In genomic region chr22:18113680-18114394, GRCh38 we compare ENCODE assay signal across 21 cellular contexts. TPM values are rescaled to one million over a fixed set of nuclear protein-coding genes. Genes with fewer than 3 reads are reported as not detected.
DNase-seq lines count a peak whose midpoint lies in the region; ATAC-seq lines count a peak whose summit lies in the region.
"Had no signal": no experiment of that assay in that cellular context is flagged by ENCODE, and none has a peak within 500 bp of the region (broad histone marks: within the 10 kb centered on the region; RNA-seq: fewer than 3 reads in every experiment).

No MANE protein-coding gene starts in this region.

- H3K4me3 Mint-ChIP-seq in stimulated activated naive B cell treated with anti-CD40 and anti-IgM and Interleukin-4, amounts not matched to agents 10 μg/mL and 1 μg/mL and 100 μg/mL, for 72 hours = peak overlapping the region; percentile 53 to 57
- H3K4me3 Mint-ChIP-seq: stimulated activated effector memory CD8-positive, alpha-beta T cell treated with anti-CD3 and anti-CD28 coated beads, Interleukin-12 subunit alpha, Interleukin-12 subunit beta, amount 100 ng/mL, for 72 hours had no signal

- no peak for DNase-seq in right cardiac atrium
- DNase-seq in Right ventricle myocardium inferior (ENCODE audit: missing footprints) = no peak
- DNase-seq in MV-4-11 (lab: John Stamatoyannopoulos, UW) = peak; percentile 92
- peak; percentile 50 for DNase-seq in cerebellar cortex (ENCODE audit: low spot score)
- no peak for DNase-seq in stimulated activated naive B cell treated with anti-CD40 and anti-IgM and Interleukin-4, amounts not matched to agents 10 μg/mL and 1 μg/mL and 100 μg/mL, for 72 hours
- no peak for DNase-seq in GOT3 (lab: John Stamatoyannopoulos, UW)
- DNase-seq in dedifferentiated amniotic fluid mesenchymal stem cell (ENCODE audit: extremely low spot score) = no peak
- DNase-seq: activated T-cell treated with anti-CD3 and anti-CD28 coated beads for 4 hours, DMS153, foreskin melanocyte, IMR-90, mammary epithelial cell, NCI-H345, PC-3, SW 1271, upper lobe of right lung had no signal

- no peak overlapping the region for H3K4me3 ChIP-seq in right cardiac atrium (ENCODE audit: low read length)
- H3K4me3 ChIP-seq: cardiac muscle cell, upper lobe of right lung had no signal

- intact Hi-C loops in right cardiac atrium (cut with DNase I) (no loop called here), Right ventricle myocardium inferior (cut with DNase I) (no loop called here)

- H3K9me3 ChIP-seq in right cardiac atrium (ENCODE audit: control insufficient read depth, low read length) = no peaks in the 10 kb centered on the region
- H3K9me3 ChIP-seq: upper lobe of right lung had no signal

- H3K27me3 ChIP-seq in right cardiac atrium (ENCODE audit: control insufficient read depth, insufficient read depth) = no peaks in the 10 kb centered on the region

- H3K27ac Mint-ChIP-seq in stimulated activated naive B cell treated with anti-CD40 and anti-IgM and Interleukin-4, amounts not matched to agents 10 μg/mL and 1 μg/mL and 100 μg/mL, for 72 hours = peak overlapping the region; percentile 32
- H3K27ac Mint-ChIP-seq: activated naive CD4-positive, alpha-beta T cell treated with anti-CD3 and anti-CD28 coated beads, Interleukin-2, amount 50 U/mL, for 72 hours; stimulated activated effector memory CD8-positive, alpha-beta T cell treated with anti-CD3 and anti-CD28 coated beads, Interleukin-12 subunit alpha, Interleukin-12 subunit beta, amount 100 ng/mL, for 72 hours had no signal

- no peak for ATAC-seq in right cardiac atrium
- ATAC-seq in Right ventricle myocardium inferior = no peak
- ATAC-seq in stimulated activated naive B cell treated with anti-CD40 and anti-IgM and Interleukin-4, amounts not matched to agents 10 μg/mL and 1 μg/mL and 100 μg/mL, for 72 hours (replicated peaks) = peak; percentile 23 to 35
- ATAC-seq in GM21786 (IDR thresholded peaks at IDR 0.05; ENCODE audit: unreplicated experiment) = no peak
- ATAC-seq: PC-3; sciatic nerve; stimulated activated effector memory CD8-positive, alpha-beta T cell treated with anti-CD3 and anti-CD28 coated beads, Interleukin-12 subunit alpha, Interleukin-12 subunit beta, amount 100 ng/mL, for 72 hours; upper lobe of right lung had no signal

- H3K36me3 Mint-ChIP-seq in stimulated activated naive B cell treated with anti-CD40 and anti-IgM and Interleukin-4, amounts not matched to agents 10 μg/mL and 1 μg/mL and 100 μg/mL, for 72 hours = peaks cover 0 to 13% of the 10 kb centered on the region in 2 donors

- peaks cover 19 to 40% of the 10 kb centered on the region in 2 donors for H3K27me3 Mint-ChIP-seq in stimulated activated naive B cell treated with anti-CD40 and anti-IgM and Interleukin-4, amounts not matched to agents 10 μg/mL and 1 μg/mL and 100 μg/mL, for 72 hours

- peaks cover 30 to 55% of the 10 kb centered on the region in 2 donors for H3K4me1 Mint-ChIP-seq in stimulated activated naive B cell treated with anti-CD40 and anti-IgM and Interleukin-4, amounts not matched to agents 10 μg/mL and 1 μg/mL and 100 μg/mL, for 72 hours

- H3K9me3 Mint-ChIP-seq in stimulated activated naive B cell treated with anti-CD40 and anti-IgM and Interleukin-4, amounts not matched to agents 10 μg/mL and 1 μg/mL and 100 μg/mL, for 72 hours = peaks cover 0 to 4% of the 10 kb centered on the region in 2 donors
- H3K9me3 Mint-ChIP-seq: activated naive CD4-positive, alpha-beta T cell treated with anti-CD3 and anti-CD28 coated beads, Interleukin-2, amount 50 U/mL, for 72 hours; stimulated activated effector memory CD8-positive, alpha-beta T cell treated with anti-CD3 and anti-CD28 coated beads, Interleukin-12 subunit alpha, Interleukin-12 subunit beta, amount 100 ng/mL, for 72 hours had no signal

- WGBS in right cardiac atrium = 52% methylated on average over 11 of the region's 11 CpGs

- peak overlapping the region; percentile 87 for H3K27ac ChIP-seq in right cardiac atrium (ENCODE audit: low read length)
- H3K27ac ChIP-seq: cardiac muscle cell, upper lobe of right lung had no signal

- peaks cover 5% of the 10 kb centered on the region for H3K4me1 ChIP-seq in right cardiac atrium (ENCODE audit: control insufficient read depth, insufficient read depth, low read length)

RNA-seq across cellular contexts. Expression of gene TUBA8, which starts 3.2 kb away (rescaled TPM):
- 100 to 1,000 TPM in 2 of 4 donors, 10 to 100 TPM in 2; 64.7 to 266 (median 108) TPM for total RNA-seq in right cardiac atrium
- polyA plus RNA-seq in right cardiac atrium = 307 TPM
- 243 TPM for total RNA-seq in Right ventricle myocardium inferior

RNA-seq across cellular contexts. Expression of gene PEX26, which starts 36.0 kb away (rescaled TPM):
- total RNA-seq in right cardiac atrium = 10 to 100 TPM; 19.5 to 23.5 (median 23.3) TPM
- 17.4 TPM for polyA plus RNA-seq in right cardiac atrium
- 19.4 TPM for total RNA-seq in Right ventricle myocardium inferior

RNA-seq across cellular contexts. Expression of gene USP18, which starts 36.1 kb away (rescaled TPM):
- 1 to 10 TPM; 2.0 to 4.5 (median 2.2) TPM for total RNA-seq in right cardiac atrium
- polyA plus RNA-seq in right cardiac atrium = 3.2 TPM
- total RNA-seq in Right ventricle myocardium inferior = 2.7 TPM

Comparison
In these comparisons a context has a peak if more than half of its experiments do, and no peak if none do; other contexts are left out.
1. ATAC-seq: peak in stimulated activated naive B cell treated with anti-CD40 and anti-IgM and Interleukin-4, amounts not matched to agents 10 μg/mL and 1 μg/mL and 100 μg/mL, for 72 hours (2 of 2); none in right cardiac atrium (0 of 2), Right ventricle myocardium inferior (single experiment) and GM21786 (single experiment).
2. DNase-seq: peak in MV-4-11 (single experiment) and cerebellar cortex (single experiment); none in right cardiac atrium (0 of 3), Right ventricle myocardium inferior (single experiment), stimulated activated naive B cell treated with anti-CD40 and anti-IgM and Interleukin-4, amounts not matched to agents 10 μg/mL and 1 μg/mL and 100 μg/mL, for 72 hours (single experiment), GOT3 (single experiment) and dedifferentiated amniotic fluid mesenchymal stem cell (single experiment).